Comparison of ENCODE assay signal across 16 cellular contexts in the genomic region with DNA sequence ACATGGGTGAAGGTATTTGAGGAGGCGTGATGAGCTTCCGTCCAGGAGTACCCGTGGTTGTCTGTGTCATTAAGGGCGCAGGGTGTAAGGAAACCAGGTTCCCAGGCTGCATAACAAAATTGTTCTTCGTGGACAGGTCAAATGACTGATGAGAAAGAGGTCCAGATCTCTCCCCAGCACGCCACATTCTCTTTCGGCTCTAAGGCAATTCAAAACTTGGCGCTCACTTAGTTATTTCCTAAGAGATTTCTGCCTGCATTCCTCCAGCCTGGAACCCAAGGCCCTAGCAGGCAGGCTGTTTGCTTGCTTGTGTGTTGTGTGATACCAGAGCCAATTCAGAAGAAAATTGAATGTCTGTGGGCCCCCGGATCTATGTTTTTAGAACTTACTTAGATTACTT.
"Had no signal": no experiment of that assay in that cellular context is flagged by ENCODE, and none has a peak within 500 bp of the region (broad histone marks: within the 10 kb centered on the region; RNA-seq: fewer than 3 reads in every experiment).

No MANE protein-coding gene starts in this region.

- H3K9me3 ChIP-seq: colonic mucosa, lower lobe of right lung, ovary, SK-N-SH had no signal

- H2AFZ ChIP-seq: neural progenitor cell had no signal

- H3K27me3 ChIP-seq: colonic mucosa, neural progenitor cell, ovary had no signal

- H3K4me3 ChIP-seq: colonic mucosa, lower lobe of right lung, neural progenitor cell, ovary had no signal

- H3K27ac Mint-ChIP-seq: activated CD4-positive, alpha-beta T cell treated with anti-CD3 and anti-CD28 coated beads for 36 hours; activated naive CD4-positive, alpha-beta T cell treated with anti-CD3 and anti-CD28 coated beads for 36 hours; activated naive CD8-positive, alpha-beta T cell treated with anti-CD3 and anti-CD28 coated beads, Interleukin-2, amount 50 U/mL, for 24 hours; activated T-helper 17 cell treated with anti-CD3 and anti-CD28 coated beads, Interleukin-2, amount 50 U/mL, for 72 hours; neural progenitor cell had no signal

- H3K36me3 ChIP-seq: colonic mucosa, neural progenitor cell, ovary had no signal

- H3K27ac ChIP-seq: colonic mucosa, lower lobe of right lung, neural progenitor cell, ovary, WERI-Rb-1 had no signal

- H3K4me3 Mint-ChIP-seq: activated CD4-positive, alpha-beta T cell treated with anti-CD3 and anti-CD28 coated beads for 36 hours; activated naive CD4-positive, alpha-beta T cell treated with anti-CD3 and anti-CD28 coated beads for 36 hours; activated naive CD8-positive, alpha-beta T cell treated with anti-CD3 and anti-CD28 coated beads, Interleukin-2, amount 50 U/mL, for 24 hours; activated T-helper 17 cell treated with anti-CD3 and anti-CD28 coated beads, Interleukin-2, amount 50 U/mL, for 72 hours had no signal

- DNase-seq: activated CD4-positive, alpha-beta T cell treated with anti-CD3 and anti-CD28 coated beads for 36 hours; activated CD8-positive, alpha-beta memory T cell treated with anti-CD3 and anti-CD28 coated beads for 24 hours; activated naive CD4-positive, alpha-beta T cell treated with anti-CD3 and anti-CD28 coated beads for 36 hours; activated naive CD8-positive, alpha-beta T cell treated with anti-CD3 and anti-CD28 coated beads, Interleukin-2, amount 50 U/mL, for 24 hours; caudate nucleus; colonic mucosa; foreskin melanocyte; lower lobe of right lung; ovary; SK-N-SH; stimulated activated CD4-positive, alpha-beta T cell treated with anti-CD3 and anti-CD28 coated beads, Interleukin-12 subunit alpha, Interleukin-12 subunit beta, amount 100 ng/mL, for 4 hours; stimulated activated CD4-positive, alpha-beta T cell treated with anti-CD3 and anti-CD28 coated beads, Interleukin-2, amount 100 ng/mL, for 24 hours; WERI-Rb-1 had no signal

- H3K4me2 ChIP-seq: neural progenitor cell, SK-N-SH had no signal

- ATAC-seq: activated CD4-positive, alpha-beta T cell treated with anti-CD3 and anti-CD28 coated beads for 36 hours; activated naive CD8-positive, alpha-beta T cell treated with anti-CD3 and anti-CD28 coated beads, Interleukin-2, amount 50 U/mL, for 24 hours; activated T-helper 17 cell treated with anti-CD3 and anti-CD28 coated beads, Interleukin-2, amount 50 U/mL, for 72 hours; esophagus mucosa; lower lobe of right lung had no signal

- H3K27me3 Mint-ChIP-seq: activated CD4-positive, alpha-beta T cell treated with anti-CD3 and anti-CD28 coated beads for 36 hours; activated naive CD8-positive, alpha-beta T cell treated with anti-CD3 and anti-CD28 coated beads, Interleukin-2, amount 50 U/mL, for 24 hours; activated T-helper 17 cell treated with anti-CD3 and anti-CD28 coated beads, Interleukin-2, amount 50 U/mL, for 72 hours had no signal

- H3K4me1 ChIP-seq: colonic mucosa, lower lobe of right lung, neural progenitor cell had no signal

- H3K9ac ChIP-seq: neural progenitor cell, SK-N-SH had no signal

- H3K9me2 ChIP-seq: SK-N-SH had no signal

- H3K9me3 Mint-ChIP-seq: activated naive CD4-positive, alpha-beta T cell treated with anti-CD3 and anti-CD28 coated beads for 36 hours; activated naive CD8-positive, alpha-beta T cell treated with anti-CD3 and anti-CD28 coated beads, Interleukin-2, amount 50 U/mL, for 24 hours; activated T-helper 17 cell treated with anti-CD3 and anti-CD28 coated beads, Interleukin-2, amount 50 U/mL, for 72 hours had no signal
